In the genomic region with DNA sequence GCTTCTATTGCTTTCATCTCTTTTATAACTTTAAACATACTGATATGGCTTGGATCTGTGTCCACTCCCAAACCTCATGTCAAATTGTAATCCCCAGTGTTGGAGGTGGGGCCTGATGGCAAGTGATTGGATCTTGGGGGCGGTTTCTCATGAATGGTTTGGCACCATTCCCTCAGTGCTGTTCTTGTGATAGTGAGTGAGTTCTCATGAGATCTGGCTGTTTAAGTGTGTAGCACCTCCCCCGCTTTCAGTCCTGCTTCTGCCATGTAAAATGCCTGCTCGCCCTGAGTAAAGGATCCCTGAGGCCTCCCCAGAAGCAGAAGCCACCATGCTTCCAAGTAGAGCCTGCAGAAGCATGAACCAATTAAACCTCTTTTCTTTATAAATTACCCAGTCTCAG, we compare ENCODE assay signal across 19 cellular contexts. TPM values are rescaled to one million over a fixed set of nuclear protein-coding genes. Genes with fewer than 3 reads are reported as not detected.
DNase-seq lines count a peak whose midpoint lies in the region; ATAC-seq and TF ChIP-seq lines count a peak whose summit lies in the region.
"Had no signal": no experiment of that assay in that cellular context is flagged by ENCODE, and none has a peak within 500 bp of the region (broad histone marks: within the 10 kb centered on the region; RNA-seq: fewer than 3 reads in every experiment).

No MANE protein-coding gene starts in this region.

- no peak for ATAC-seq in GM21447 (IDR thresholded peaks at IDR 0.05; ENCODE audit: unreplicated experiment)
- ATAC-seq: HepG2; sciatic nerve; stimulated activated naive CD8-positive, alpha-beta T cell treated with anti-CD3 and anti-CD28 coated beads, Interleukin-15, Interleukin-2, amounts not matched to agents 100 U/mL and 50 U/mL, for 24 hours had no signal

- peaks cover 3% of the 10 kb centered on the region; the same call in 1 of the 2 replicates for H3K4me1 ChIP-seq in BE2C

- in situ Hi-C loops in brain microvascular endothelial cell (cut with HindIII; ENCODE audit: low pct_ligation_motif_present, low sequenced_read_pairs) = no loop called here

- no peak overlapping the region for H3K27ac ChIP-seq in brain microvascular endothelial cell
- H3K27ac ChIP-seq: SJCRH30 had no signal

- H3K9me3 ChIP-seq in BE2C = no peaks in the 10 kb centered on the region

- TF ChIP-seq CTCF in BE2C (IDR thresholded peaks at IDR 0.05; ENCODE audit: low read depth, low read length) (no peak), brain microvascular endothelial cell (IDR thresholded peaks at IDR 0.05; ENCODE audit: low read depth, low read length, missing control alignments) (no peak), kidney epithelial cell (IDR thresholded peaks at IDR 0.05; ENCODE audit: insufficient read depth, low read length, poor library complexity, severe bottlenecking) (no peak)

- H3K36me3 ChIP-seq in BE2C (no peaks in the 10 kb centered on the region), brain microvascular endothelial cell (replicated peaks) (no peaks in the 10 kb centered on the region), kidney epithelial cell (ENCODE audit: control insufficient read depth, insufficient read depth, low read length) (no peaks in the 10 kb centered on the region)

- DNase-seq in BE2C (peak; percentile 85), HUDEP-2 (lab: John Stamatoyannopoulos, UW; ENCODE audit: unreplicated experiment in 76 of 76) (peak in 74 of 76 experiments; percentile 27 to 97 (median 87)), brain microvascular endothelial cell (peak; percentile 11), kidney epithelial cell (ENCODE audit: low read depth) (peak; percentile 31), NCI-H1436 (lab: John Stamatoyannopoulos, UW) (no peak), islet precursor cell (no peak)
- DNase-seq: activated CD4-positive, alpha-beta T cell treated with anti-CD3 and anti-CD28 coated beads for 1 hour; activated effector memory CD4-positive, alpha-beta T cell treated with Interleukin-2 at 50 U/mL for 16 hours; NCI-H187; NCI-H526; nucleus accumbens; SJCRH30; stimulated activated CD4-positive, alpha-beta T cell treated with anti-CD3 and anti-CD28 coated beads, Interleukin-1b, Interleukin-23, amount 100 ng/mL, for 48 hours; stimulated activated naive CD8-positive, alpha-beta T cell treated with anti-CD3 and anti-CD28 coated beads, Interleukin-15, Interleukin-2, amounts not matched to agents 100 U/mL and 50 U/mL, for 24 hours; T-helper 9 cell had no signal

- H3K4me3 ChIP-seq in BE2C (ENCODE audit: low read depth, low read length) (no peak overlapping the region), brain microvascular endothelial cell (ENCODE audit: low read depth, low read length) (no peak overlapping the region), kidney epithelial cell (ENCODE audit: low read depth, low read length) (no peak overlapping the region)
- H3K4me3 ChIP-seq: SJCRH30 had no signal

- no peaks in the 10 kb centered on the region for H3K27me3 ChIP-seq in BE2C
- H3K27me3 ChIP-seq in brain microvascular endothelial cell (replicated peaks) = no peaks in the 10 kb centered on the region
- H3K27me3 ChIP-seq in kidney epithelial cell (ENCODE audit: control insufficient read depth, insufficient read depth, low read length) = no peaks in the 10 kb centered on the region
- H3K27me3 ChIP-seq: SJCRH30 had no signal

RNA-seq across cellular contexts. Expression of gene MND1, which starts 17.7 kb away (rescaled TPM):
- 1.6 TPM for polyA plus RNA-seq in BE2C (2012; ENCODE audit: insufficient read depth, insufficient read length, low read depth)
- total RNA-seq in kidney epithelial cell = 2.3 and 4.3 TPM in 2 replicates
- total RNA-seq: sciatic nerve, ureter had no signal

Comparison
In these comparisons a context has a peak if more than half of its experiments do, and no peak if none do; other contexts are left out.
1. DNase-seq: peak in BE2C (single experiment), HUDEP-2 (74 of 76), brain microvascular endothelial cell (single experiment) and kidney epithelial cell (single experiment); none in NCI-H1436 (single experiment) and islet precursor cell (single experiment).